In genomic region chr11:112156594-112157273, GRCh38 we compare ENCODE assay signal across 2 cellular contexts.
TF ChIP-seq lines count a peak whose summit lies in the region.

No MANE protein-coding gene starts in this region.

TF ChIP-seq in SK-N-SH treated with all-trans-retinoic acid at 6 μM for 48 hours, 23 proteins besides CTCF, POLR2A, EP300 and RAD21:
- TF ChIP-seq ZNF8 (CRISPR knock-in tag; IDR thresholded peaks at IDR 0.05) = no peak
- no peak for TF ChIP-seq OSR1 (CRISPR knock-in tag; IDR thresholded peaks at IDR 0.05)
- TF ChIP-seq TOX (CRISPR knock-in tag; IDR thresholded peaks at IDR 0.05; ENCODE audit: borderline replicate concordance) = no peak
- TF ChIP-seq ZC3H10 (CRISPR knock-in tag; IDR thresholded peaks at IDR 0.05) = no peak
- no peak for TF ChIP-seq CSRNP3 (CRISPR knock-in tag; IDR thresholded peaks at IDR 0.05)
- no peak for TF ChIP-seq ZFP3 (CRISPR knock-in tag; IDR thresholded peaks at IDR 0.05)
- TF ChIP-seq ISL1 (CRISPR knock-in tag; IDR thresholded peaks at IDR 0.05) = no peak
- no peak for TF ChIP-seq PPARA (CRISPR knock-in tag; IDR thresholded peaks at IDR 0.05; ENCODE audit: borderline replicate concordance)
- TF ChIP-seq BACH2 (CRISPR knock-in tag; IDR thresholded peaks at IDR 0.05; ENCODE audit: borderline replicate concordance) = no peak
- no peak for TF ChIP-seq TSHZ2 (CRISPR knock-in tag; IDR thresholded peaks at IDR 0.05)
- TF ChIP-seq ZNF565 (CRISPR knock-in tag; conservative IDR thresholded peaks at IDR 0.05; ENCODE audit: low read depth) = no peak
- TF ChIP-seq ESRRG (CRISPR knock-in tag; IDR thresholded peaks at IDR 0.05) = no peak
- no peak for TF ChIP-seq SNAI2 (CRISPR knock-in tag; IDR thresholded peaks at IDR 0.05)
- no peak for TF ChIP-seq TCF4 (CRISPR knock-in tag; IDR thresholded peaks at IDR 0.05; ENCODE audit: borderline replicate concordance)

TF ChIP-seq in SK-N-SH, 30 proteins besides CTCF, POLR2A, EP300 and RAD21:
- no peak for TF ChIP-seq JUND (IDR thresholded peaks at IDR 0.05)
- TF ChIP-seq ZBTB33 (IDR thresholded peaks at IDR 0.05; ENCODE audit: borderline replicate concordance, low read depth) = no peak
- TF ChIP-seq POLR2AphosphoS5 (IDR thresholded peaks at IDR 0.05; ENCODE audit: low read depth, low read length) = no peak
- TF ChIP-seq FOXJ3 (CRISPR knock-in tag; IDR thresholded peaks at IDR 0.05) = no peak
